In genomic region chr13:50387124-50387581, GRCh38 we compare ENCODE assay signal across 8 cellular contexts.
DNase-seq lines count a peak whose midpoint lies in the region; ATAC-seq and TF ChIP-seq lines count a peak whose summit lies in the region.

No MANE protein-coding gene starts in this region.

- no peaks in the 10 kb centered on the region for H3K9me2 ChIP-seq in MM.1S (replicated peaks; ENCODE audit: insufficient read depth, low read length)

- H3K36me3 Mint-ChIP-seq in Calu3 (ENCODE audit: insufficient read depth, unreplicated experiment) (no peaks in the 10 kb centered on the region), T-helper 17 cell (ENCODE audit: low read depth) (peaks cover 2% of the 10 kb centered on the region)
- peaks cover 0 to 4% (median 0%) of the 10 kb centered on the region in 5 donors for H3K36me3 Mint-ChIP-seq in naive thymus-derived CD4-positive, alpha-beta T cell

- DNase-seq in Calu3 (peak; percentile 30), MM.1S (peak; percentile 75), T-helper 17 cell (peak in 1 of 3 donors; percentile 9), epithelial cell of esophagus (ENCODE audit: low read depth) (peak; percentile 55), uterus (peak; percentile 34 to 47)
- peak in 2 of 9 donors; percentile 16 to 24 for DNase-seq in naive thymus-derived CD4-positive, alpha-beta T cell

- H3K27me3 ChIP-seq in MM.1S (replicated peaks; ENCODE audit: insufficient read depth, low read length): no peaks in the 10 kb centered on the region
- no peaks in the 10 kb centered on the region for H3K27me3 ChIP-seq in naive thymus-derived CD4-positive, alpha-beta T cell (ENCODE audit: control insufficient read depth in 2 of 2, insufficient read depth in 2 of 2, low read length in 2 of 2)
- H3K27me3 ChIP-seq in uterus: no peaks in the 10 kb centered on the region

- H3K79me2 ChIP-seq in MM.1S (ENCODE audit: low read length): no peaks in the 10 kb centered on the region

- H3K27ac ChIP-seq in MM.1S (ENCODE audit: low read length) (peak overlapping the region; percentile 73), uterus (peak overlapping the region; percentile 64 to 74)
- no peak overlapping the region for H3K27ac ChIP-seq in naive thymus-derived CD4-positive, alpha-beta T cell (ENCODE audit: low read depth, low read length)

- no peak overlapping the region for H3K27ac Mint-ChIP-seq in Calu3 (ENCODE audit: unreplicated experiment)
- H3K27ac Mint-ChIP-seq in T-helper 17 cell: no peak overlapping the region
- no peak overlapping the region for H3K27ac Mint-ChIP-seq in naive thymus-derived CD4-positive, alpha-beta T cell

- no peaks in the 10 kb centered on the region for H3K9me3 ChIP-seq in MM.1S (replicated peaks; ENCODE audit: insufficient read depth, low read length)
- peaks cover 3% of the 10 kb centered on the region for H3K9me3 ChIP-seq in T-helper 17 cell (ENCODE audit: control insufficient read depth, low read length, poor library complexity, severe bottlenecking)
- no peaks in the 10 kb centered on the region for H3K9me3 ChIP-seq in naive thymus-derived CD4-positive, alpha-beta T cell (ENCODE audit: control insufficient read depth in 2 of 3, low read length in 3 of 3)
- no peaks in the 10 kb centered on the region for H3K9me3 ChIP-seq in uterus

- H4K20me1 ChIP-seq in MM.1S (ENCODE audit: insufficient read depth, low read length): no peaks in the 10 kb centered on the region

- no peak for TF ChIP-seq CTCF in Calu3 (IDR thresholded peaks at IDR 0.05; ENCODE audit: unreplicated experiment)
- peak; percentile 39 for TF ChIP-seq CTCF in MM.1S (IDR thresholded peaks at IDR 0.05; ENCODE audit: low read length)
- peak; percentile 48 for TF ChIP-seq CTCF in epithelial cell of esophagus (IDR thresholded peaks at IDR 0.05; ENCODE audit: insufficient read depth, low read depth, low read length, missing control alignments)
- no peak for TF ChIP-seq CTCF in uterus (IDR thresholded peaks at IDR 0.05)

- peak; percentile 62 for ATAC-seq in T-helper 17 cell
- peak; percentile 47 for ATAC-seq in naive thymus-derived CD4-positive, alpha-beta T cell
- ATAC-seq in HG02623 (IDR thresholded peaks at IDR 0.05; ENCODE audit: unreplicated experiment): no peak
- ATAC-seq in GM21390 (IDR thresholded peaks at IDR 0.05; ENCODE audit: unreplicated experiment): no peak

- H3K4me1 ChIP-seq in MM.1S (ENCODE audit: low read length): peaks cover 15% of the 10 kb centered on the region
- peaks cover 0 to 6% of the 10 kb centered on the region in 2 donors for H3K4me1 ChIP-seq in naive thymus-derived CD4-positive, alpha-beta T cell (ENCODE audit: control insufficient read depth in 2 of 2, insufficient read depth in 2 of 2, low read length in 2 of 2)
- no peaks in the 10 kb centered on the region for H3K4me1 ChIP-seq in uterus

- no TSS peak for BruUV-seq in Calu3 (replicated peaks; lab: Mats Ljungman, UMichigan)

- H3K4me1 Mint-ChIP-seq in Calu3 (ENCODE audit: low read depth, unreplicated experiment) (no peaks in the 10 kb centered on the region), T-helper 17 cell (peaks cover 12% of the 10 kb centered on the region)
- H3K4me1 Mint-ChIP-seq in naive thymus-derived CD4-positive, alpha-beta T cell: peaks cover 0 to 5% (median 0%) of the 10 kb centered on the region in 7 donors

- H3K9ac ChIP-seq in MM.1S (ENCODE audit: low read length): peak overlapping the region; percentile 28; the same call in 1 of the 2 replicates

- H3K4me3 ChIP-seq in MM.1S (ENCODE audit: low read length): peak overlapping the region; percentile 55
- no peak overlapping the region for H3K4me3 ChIP-seq in epithelial cell of esophagus (ENCODE audit: low read length)
- no peak overlapping the region for H3K4me3 ChIP-seq in naive thymus-derived CD4-positive, alpha-beta T cell (ENCODE audit: low read length)
- H3K4me3 ChIP-seq in uterus: no peak overlapping the region

- H3K36me3 ChIP-seq in MM.1S (replicated peaks; ENCODE audit: insufficient read depth, low read length) (no peaks in the 10 kb centered on the region), uterus (no peaks in the 10 kb centered on the region)
- no peaks in the 10 kb centered on the region for H3K36me3 ChIP-seq in naive thymus-derived CD4-positive, alpha-beta T cell (ENCODE audit: control insufficient read depth in 2 of 3, insufficient read depth in 3 of 3, low read length in 3 of 3)

- H3F3A ChIP-seq in MM.1S (ENCODE audit: insufficient read depth, low read length): peaks cover 9% of the 10 kb centered on the region; the same call in 1 of the 2 replicates

- H3K4me3 Mint-ChIP-seq in Calu3 (ENCODE audit: low read depth, unreplicated experiment) (no peak overlapping the region), T-helper 17 cell (peak overlapping the region; percentile 31)
- H3K4me3 Mint-ChIP-seq in naive thymus-derived CD4-positive, alpha-beta T cell: no peak overlapping the region

- CTCF ChIA-PET in Calu3 (lab: Charles Lee): interaction anchor here (0.6 to 1.0 kb wide), 3 partner anchors 24 to 411 kb away, joined by 3 read pairs; no protein-coding TSS in a partner anchor
- CTCF ChIA-PET in naive thymus-derived CD4-positive, alpha-beta T cell (lab: Charles Lee): interaction anchor here (0.6 to 1.2 kb wide), 3 partner anchors 26 to 411 kb away, joined by 3 to 4 read pairs (median 3); no protein-coding TSS in a partner anchor

- intact Hi-C loops in Calu3 (cut with micrococcal nuclease; ENCODE audit: unreplicated experiment): no loop called here
- intact Hi-C loops in naive thymus-derived CD4-positive, alpha-beta T cell (cut with micrococcal nuclease): loop anchor here in 1 of 2 donors (1.0 to 5.0 kb wide), 3 partner anchors 302 to 525 kb away; no protein-coding TSS in a partner anchor
- intact Hi-C loops in uterus (cut with DNase I; ENCODE audit: low total_unique reads): no loop called here

- no peaks in the 10 kb centered on the region for H3K27me3 Mint-ChIP-seq in Calu3 (ENCODE audit: unreplicated experiment)
- H3K27me3 Mint-ChIP-seq in T-helper 17 cell: no peaks in the 10 kb centered on the region
- peaks cover 0 to 39% (median 0%) of the 10 kb centered on the region in 5 donors for H3K27me3 Mint-ChIP-seq in naive thymus-derived CD4-positive, alpha-beta T cell

- H3K4me2 ChIP-seq in MM.1S (ENCODE audit: low read depth, low read length): peak overlapping the region; percentile 73

- POLR2A ChIA-PET in naive thymus-derived CD4-positive, alpha-beta T cell (lab: Charles Lee): no interaction called here

- TF ChIP-seq POLR2A in uterus (IDR thresholded peaks at IDR 0.05): no peak

- H3K9me3 Mint-ChIP-seq in Calu3 (ENCODE audit: low read depth, unreplicated experiment): no peaks in the 10 kb centered on the region
- peaks cover 0 to 11% (median 0%) of the 10 kb centered on the region in 11 donors for H3K9me3 Mint-ChIP-seq in naive thymus-derived CD4-positive, alpha-beta T cell

- H2AFZ ChIP-seq in MM.1S (ENCODE audit: low read length): peak overlapping the region; percentile 80

Comparison
In these comparisons a context has a peak if more than half of its experiments do, and no peak if none do; other contexts are left out.
1. CTCF ChIP-seq: peak in MM.1S (single experiment) and epithelial cell of esophagus (single experiment); none in Calu3 (single experiment) and uterus (0 of 4).
2. ATAC-seq: peak in T-helper 17 cell (single experiment) and naive thymus-derived CD4-positive, alpha-beta T cell (single experiment); none in HG02623 (single experiment) and GM21390 (single experiment).